Comparison of ENCODE assay signal across 9 cellular contexts in the genomic region with DNA sequence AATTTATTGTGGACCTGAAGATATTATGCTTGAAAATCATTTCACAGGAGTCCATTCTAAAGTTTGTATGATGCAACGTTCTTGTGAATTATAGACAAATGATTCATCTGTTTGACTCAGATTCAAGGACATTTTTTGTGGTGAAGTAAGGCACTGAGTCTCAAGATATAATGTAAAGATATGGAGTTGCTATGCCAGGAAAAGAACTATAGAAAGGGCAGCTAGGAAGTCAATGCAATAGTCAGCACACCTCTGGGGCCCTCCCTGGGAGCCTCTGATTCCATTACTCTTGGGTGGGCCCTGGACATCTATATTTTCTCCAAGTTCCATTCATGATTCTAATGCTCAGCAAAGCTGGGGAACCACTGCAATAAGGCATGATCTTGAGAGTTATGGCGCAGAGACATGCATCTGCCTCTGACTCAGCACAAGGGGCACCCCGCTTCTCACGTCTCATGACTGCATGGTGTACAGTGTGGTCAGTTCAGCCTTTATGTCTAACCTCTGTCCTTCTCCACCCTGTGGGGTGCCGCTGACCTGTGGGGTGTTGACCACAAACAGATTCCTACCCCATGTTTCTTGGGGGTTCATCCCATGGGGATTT. TPM values are rescaled to one million over a fixed set of nuclear protein-coding genes. Genes with fewer than 3 reads are reported as not detected.
A peak's percentile ranks its signal among the peaks of the same experiment; 100 is the strongest.
DNase-seq lines count a peak whose midpoint lies in the region; ATAC-seq, FAIRE-seq and TF ChIP-seq lines count a peak whose summit lies in the region.
"Had no signal": no experiment of that assay in that cellular context is flagged by ENCODE, and none has a peak within 500 bp of the region (broad histone marks: within the 10 kb centered on the region; RNA-seq: fewer than 3 reads in every experiment).

No MANE protein-coding gene starts in this region.

- H3K9me3 ChIP-seq in left lung, result no peaks in the 10 kb centered on the region
- H3K9me3 ChIP-seq in spleen, result no peaks in the 10 kb centered on the region

- no peaks in the 10 kb centered on the region for H3K36me3 Mint-ChIP-seq in HFFc6 (ENCODE audit: low read depth)

- no peak overlapping the region for H3K4me3 ChIP-seq in left lung
- no peak overlapping the region for H3K4me3 ChIP-seq in spleen

- H3K27me3 ChIP-seq in left lung (no peaks in the 10 kb centered on the region), spleen (replicated peaks in 1 of 7) (no peaks in the 10 kb centered on the region)

- TF ChIP-seq CTCF in HFFc6 (IDR thresholded peaks at IDR 0.05) (no peak), left lung (IDR thresholded peaks at IDR 0.05) (no peak), spleen (IDR thresholded peaks at IDR 0.05 in 8 of 11, conservative IDR thresholded peaks at IDR 0.05 in 3 of 11) (no peak)

- WGBS in spleen, 5 donors, result 79 to 86% (median 84%) methylated on average over 5 of the region's 5 CpGs

- ATAC-seq in left lung (peak; percentile 60), HG03432 (IDR thresholded peaks at IDR 0.05; ENCODE audit: unreplicated experiment) (no peak), GM21423 (IDR thresholded peaks at IDR 0.05; ENCODE audit: unreplicated experiment) (no peak)

- no peaks in the 10 kb centered on the region for H3K9me3 Mint-ChIP-seq in HFFc6

- TF ChIP-seq POLR2A in spleen (IDR thresholded peaks at IDR 0.05), result no peak

- H3K36me3 ChIP-seq in left lung (no peaks in the 10 kb centered on the region), spleen (no peaks in the 10 kb centered on the region)

- peak overlapping the region; percentile 92 for H3K27ac Mint-ChIP-seq in HFFc6

- H3K27ac ChIP-seq in left lung (peak overlapping the region in 1 of 2 donors; percentile 43), spleen (no peak overlapping the region)

- no peak for FAIRE-seq in frontal cortex (lab: Jason Lieb, UNC)

- peak overlapping the region; percentile 62 for H3K4me3 Mint-ChIP-seq in HFFc6

- peaks cover 5% of the 10 kb centered on the region for H3K27me3 Mint-ChIP-seq in HFFc6 (ENCODE audit: insufficient read depth)

- peaks cover 58% of the 10 kb centered on the region for H3K4me1 Mint-ChIP-seq in HFFc6 (ENCODE audit: low read depth)

- DNase-seq in AG08396 (ENCODE audit: low spot score) (peak; percentile 40), HFFc6 (peak; percentile 92), amniotic epithelial cell (ENCODE audit: low read depth) (peak; percentile 97), left lung (no peak), frontal cortex (ENCODE audit: low spot score in 2 of 2) (no peak), spleen (no peak)
- DNase-seq: activated CD8-positive, alpha-beta memory T cell treated with anti-CD3 and anti-CD28 coated beads for 24 hours had no signal

- H3K4me1 ChIP-seq in left lung (peaks cover 0 to 16% of the 10 kb centered on the region in 2 donors), spleen (no peaks in the 10 kb centered on the region)

- intact Hi-C loops in left lung (cut with DNase I) (no loop called here), spleen (cut with DNase I; ENCODE audit: low total_unique reads) (no loop called here)

RNA-seq across cellular contexts. Expression of gene ETS2, which starts 34.1 kb away (rescaled TPM):
- total RNA-seq in HFFc6 (2021; fragmentation: NEBNext Ultra II Directional; extraction: Animal tissue kit (Norgen Biotek cat#: 25700)), result 10 to 100 TPM; 23.2 to 33.3 (median 29.0) TPM
- total RNA-seq in left lung, result 100 to 1,000 TPM in 1 of 2 donors, 10 to 100 TPM in 1; 93.2 to 129 TPM
- 11.0 TPM for total RNA-seq in frontal cortex
- 100 to 1,000 TPM; 287 to 590 (median 388) TPM for total RNA-seq in spleen
- polyA plus RNA-seq in spleen, result 100 to 1,000 TPM in 1 of 3 donors, 10 to 100 TPM in 2; 44.4 to 113 (median 44.6) TPM

Comparison
In these comparisons a context has a peak if more than half of its experiments do, and no peak if none do; other contexts are left out.
1. DNase-seq: peak in AG08396 (single experiment), HFFc6 (single experiment) and amniotic epithelial cell (single experiment); none in left lung (0 of 2), frontal cortex (0 of 2) and spleen (single experiment).